Comparison of ENCODE assay signal across 16 cellular contexts in the genomic region with DNA sequence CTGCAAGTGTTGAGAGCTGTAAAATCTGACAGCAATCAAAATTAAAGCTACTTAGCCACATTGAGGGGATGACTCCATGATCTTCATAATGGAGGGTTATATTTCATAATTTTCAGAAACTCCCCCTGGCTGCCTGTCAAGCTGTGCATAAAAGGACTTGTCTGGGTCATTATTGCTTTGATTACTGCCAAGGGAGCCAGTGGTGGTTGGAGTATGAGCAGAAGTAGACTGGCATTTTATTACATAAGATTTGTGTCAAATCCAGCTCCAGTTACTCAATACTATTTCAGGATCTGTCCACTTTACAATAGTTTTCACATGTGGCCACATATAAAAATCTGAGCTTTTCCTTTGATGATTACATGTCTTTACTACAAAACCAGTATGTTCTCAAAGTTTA.
DNase-seq lines count a peak whose midpoint lies in the region; ATAC-seq and TF ChIP-seq lines count a peak whose summit lies in the region.
"Had no signal": no experiment of that assay in that cellular context is flagged by ENCODE, and none has a peak within 500 bp of the region (broad histone marks: within the 10 kb centered on the region; RNA-seq: fewer than 3 reads in every experiment).

No MANE protein-coding gene starts in this region.

- DNase-seq in MCF 10A (ENCODE audit: unreplicated experiment) (peak; percentile 35), breast epithelium (ENCODE audit: low spot score in 2 of 2) (no peak), adipocyte (ENCODE audit: low read depth) (peak; percentile 43), left lobe of liver (ENCODE audit: low spot score) (no peak), Caco-2 (no peak)
- no peak for DNase-seq in naive thymus-derived CD4-positive, alpha-beta T cell
- DNase-seq: AML-193; CD8-positive, alpha-beta memory T cell; DMS53; GF-D8; HCEC 1CT; HFFc6 had no signal

- H3K36me3 Mint-ChIP-seq in MCF 10A (ENCODE audit: insufficient read depth, unreplicated experiment) (no peaks in the 10 kb centered on the region), Caco-2 (ENCODE audit: insufficient read depth, unreplicated experiment) (no peaks in the 10 kb centered on the region)
- no peaks in the 10 kb centered on the region for H3K36me3 Mint-ChIP-seq in naive thymus-derived CD4-positive, alpha-beta T cell
- H3K36me3 Mint-ChIP-seq: CD8-positive, alpha-beta memory T cell had no signal

- intact Hi-C loops in MCF 10A (cut with micrococcal nuclease) (no loop called here), breast epithelium (cut with DNase I; ENCODE audit: low total_unique reads) (no loop called here), Caco-2 (cut with micrococcal nuclease; ENCODE audit: unreplicated experiment) (no loop called here)
- intact Hi-C loops in naive thymus-derived CD4-positive, alpha-beta T cell (cut with micrococcal nuclease) = no loop called here

- BruUV-seq in MCF 10A (replicated peaks; lab: Mats Ljungman, UMichigan) (no TSS peak), Caco-2 (replicated peaks; lab: Mats Ljungman, UMichigan) (no TSS peak)

- no peaks in the 10 kb centered on the region for H3K4me1 Mint-ChIP-seq in MCF 10A (ENCODE audit: insufficient read depth, unreplicated experiment)
- no peaks in the 10 kb centered on the region for H3K4me1 Mint-ChIP-seq in naive thymus-derived CD4-positive, alpha-beta T cell
- no peaks in the 10 kb centered on the region for H3K4me1 Mint-ChIP-seq in Caco-2 (ENCODE audit: low read depth, unreplicated experiment)
- H3K4me1 Mint-ChIP-seq: CD8-positive, alpha-beta memory T cell had no signal

- H3K4me3 ChIP-seq in breast epithelium (no peak overlapping the region), adipocyte (ENCODE audit: low read length) (no peak overlapping the region), subcutaneous abdominal adipose tissue (ENCODE audit: low read depth in 1 of 5, low read length in 5 of 5) (no peak overlapping the region), Caco-2 (ENCODE audit: low read depth, low read length) (no peak overlapping the region)
- H3K4me3 ChIP-seq in naive thymus-derived CD4-positive, alpha-beta T cell (ENCODE audit: low read length) = no peak overlapping the region
- H3K4me3 ChIP-seq: BLaER1 had no signal

- H3K36me3 ChIP-seq in breast epithelium (no peaks in the 10 kb centered on the region), adipocyte (ENCODE audit: control insufficient read depth, insufficient read depth, low read length, severe bottlenecking) (no peaks in the 10 kb centered on the region), subcutaneous abdominal adipose tissue (ENCODE audit: control insufficient read depth in 5 of 5, insufficient read depth in 5 of 5, low read length in 5 of 5) (no peaks in the 10 kb centered on the region), Caco-2 (ENCODE audit: control insufficient read depth, insufficient read depth, low read length) (no peaks in the 10 kb centered on the region)
- H3K36me3 ChIP-seq in naive thymus-derived CD4-positive, alpha-beta T cell (ENCODE audit: control insufficient read depth in 2 of 3, insufficient read depth in 3 of 3, low read length in 3 of 3) = no peaks in the 10 kb centered on the region
- H3K36me3 ChIP-seq: BLaER1 had no signal

- H3K27me3 ChIP-seq in breast epithelium (no peaks in the 10 kb centered on the region), adipocyte (replicated peaks; ENCODE audit: control insufficient read depth, insufficient read depth, low read length) (no peaks in the 10 kb centered on the region), subcutaneous abdominal adipose tissue (ENCODE audit: control insufficient read depth in 5 of 5, insufficient read depth in 4 of 5, low read length in 5 of 5) (no peaks in the 10 kb centered on the region), Caco-2 (replicated peaks; ENCODE audit: control insufficient read depth, insufficient read depth, low read length) (no peaks in the 10 kb centered on the region)
- no peaks in the 10 kb centered on the region for H3K27me3 ChIP-seq in naive thymus-derived CD4-positive, alpha-beta T cell (ENCODE audit: control insufficient read depth in 2 of 2, insufficient read depth in 2 of 2, low read length in 2 of 2)
- H3K27me3 ChIP-seq: BLaER1 had no signal

- no peaks in the 10 kb centered on the region for H3K9me3 Mint-ChIP-seq in MCF 10A (ENCODE audit: unreplicated experiment)
- H3K9me3 Mint-ChIP-seq in naive thymus-derived CD4-positive, alpha-beta T cell = peaks cover 0 to 32% (median 6%) of the 10 kb centered on the region in 11 donors
- H3K9me3 Mint-ChIP-seq in Caco-2 (ENCODE audit: unreplicated experiment) = no peaks in the 10 kb centered on the region
- H3K9me3 Mint-ChIP-seq: HFFc6 had no signal

- H3K27me3 Mint-ChIP-seq in MCF 10A (ENCODE audit: insufficient read depth, unreplicated experiment) (no peaks in the 10 kb centered on the region), Caco-2 (ENCODE audit: insufficient read depth, unreplicated experiment) (no peaks in the 10 kb centered on the region)
- H3K27me3 Mint-ChIP-seq in naive thymus-derived CD4-positive, alpha-beta T cell = no peaks in the 10 kb centered on the region
- H3K27me3 Mint-ChIP-seq: CD8-positive, alpha-beta memory T cell had no signal

- no peak overlapping the region for H3K9ac ChIP-seq in adipocyte (ENCODE audit: low read length)
- no peak overlapping the region for H3K9ac ChIP-seq in subcutaneous abdominal adipose tissue (ENCODE audit: low read length in 5 of 5)
- H3K9ac ChIP-seq: BLaER1 had no signal

- H3K27ac Mint-ChIP-seq in MCF 10A (ENCODE audit: low read depth, unreplicated experiment) (no peak overlapping the region), Caco-2 (ENCODE audit: unreplicated experiment) (no peak overlapping the region)
- no peak overlapping the region for H3K27ac Mint-ChIP-seq in naive thymus-derived CD4-positive, alpha-beta T cell
- H3K27ac Mint-ChIP-seq: CD8-positive, alpha-beta memory T cell; HFFc6 had no signal

- no peak overlapping the region for H3K27ac ChIP-seq in breast epithelium
- peak overlapping the region; percentile 14 for H3K27ac ChIP-seq in subcutaneous abdominal adipose tissue (ENCODE audit: low read depth, low read length)
- no peak overlapping the region for H3K27ac ChIP-seq in naive thymus-derived CD4-positive, alpha-beta T cell (ENCODE audit: low read depth, low read length)
- H3K27ac ChIP-seq: 22Rv1, BLaER1 had no signal

- H3K4me1 ChIP-seq in breast epithelium (no peaks in the 10 kb centered on the region), adipocyte (ENCODE audit: control insufficient read depth, insufficient read depth, low read length) (peaks cover 11% of the 10 kb centered on the region), subcutaneous abdominal adipose tissue (ENCODE audit: control insufficient read depth in 5 of 5, insufficient read depth in 5 of 5, low read length in 5 of 5) (peaks cover 0 to 14% (median 8%) of the 10 kb centered on the region in 5 donors), Caco-2 (no peaks in the 10 kb centered on the region)
- no peaks in the 10 kb centered on the region for H3K4me1 ChIP-seq in naive thymus-derived CD4-positive, alpha-beta T cell (ENCODE audit: control insufficient read depth in 2 of 2, insufficient read depth in 2 of 2, low read length in 2 of 2)
- H3K4me1 ChIP-seq: BLaER1 had no signal

- no peak for TF ChIP-seq CTCF in MCF 10A (IDR thresholded peaks at IDR 0.05; ENCODE audit: unreplicated experiment)
- TF ChIP-seq CTCF in breast epithelium (IDR thresholded peaks at IDR 0.05) = no peak
- TF ChIP-seq CTCF in Caco-2 (IDR thresholded peaks at IDR 0.05; ENCODE audit: insufficient read depth in 1 of 2, low read depth in 1 of 2, low read length in 1 of 2, severe bottlenecking in 1 of 2, unreplicated experiment in 1 of 2) = no peak

- POLR2A ChIA-PET in MCF 10A (lab: Yijun Ruan, JAX) (interaction anchor here (0.7 to 1.4 kb wide), 2 partner anchors 10 to 176 kb away, joined by 3 to 6 read pairs; no protein-coding TSS in a partner anchor), Caco-2 (lab: Charles Lee) (no interaction called here)
- POLR2A ChIA-PET in naive thymus-derived CD4-positive, alpha-beta T cell (lab: Charles Lee) = no interaction called here

- H3K4me3 Mint-ChIP-seq in MCF 10A (ENCODE audit: unreplicated experiment) (no peak overlapping the region), Caco-2 (ENCODE audit: unreplicated experiment) (no peak overlapping the region)
- no peak overlapping the region for H3K4me3 Mint-ChIP-seq in naive thymus-derived CD4-positive, alpha-beta T cell
- H3K4me3 Mint-ChIP-seq: CD8-positive, alpha-beta memory T cell; HFFc6 had no signal

- H3K9me3 ChIP-seq in breast epithelium (no peaks in the 10 kb centered on the region), adipocyte (ENCODE audit: control insufficient read depth, low read length) (no peaks in the 10 kb centered on the region), subcutaneous abdominal adipose tissue (ENCODE audit: control insufficient read depth in 5 of 5, low read length in 5 of 5) (no peaks in the 10 kb centered on the region), Caco-2 (0 out of 2 replicates have a peak, but pooled peaks cover 2% of the 10 kb centered on the region)
- H3K9me3 ChIP-seq in naive thymus-derived CD4-positive, alpha-beta T cell (ENCODE audit: control insufficient read depth in 2 of 3, low read length in 3 of 3) = no peaks in the 10 kb centered on the region
- H3K9me3 ChIP-seq: BLaER1 had no signal

- CTCF ChIA-PET in MCF 10A (lab: Yijun Ruan, JAX) = interaction anchor here (0.5 to 1.3 kb wide), 3 partner anchors 13 to 181 kb away, joined by 3 to 5 read pairs (median 4); no protein-coding TSS in a partner anchor
- CTCF ChIA-PET in naive thymus-derived CD4-positive, alpha-beta T cell (lab: Charles Lee) = no interaction called here
- CTCF ChIA-PET in Caco-2 (lab: Charles Lee) = no interaction called here

- TF ChIP-seq POLR2A in breast epithelium (IDR thresholded peaks at IDR 0.05) = no peak

- peak; percentile 69 for ATAC-seq in left lobe of liver
- no peak for ATAC-seq in naive thymus-derived CD4-positive, alpha-beta T cell
- no peak for ATAC-seq in HG03175 (IDR thresholded peaks at IDR 0.05; ENCODE audit: unreplicated experiment)

Comparison
In these comparisons a context has a peak if more than half of its experiments do, and no peak if none do; other contexts are left out.
1. DNase-seq: peak in MCF 10A (single experiment) and adipocyte (single experiment); none in breast epithelium (0 of 2), left lobe of liver (single experiment), naive thymus-derived CD4-positive, alpha-beta T cell (0 of 9) and Caco-2 (0 of 2).